ENCODE assay signal across 26 cellular contexts in the genomic region with DNA sequence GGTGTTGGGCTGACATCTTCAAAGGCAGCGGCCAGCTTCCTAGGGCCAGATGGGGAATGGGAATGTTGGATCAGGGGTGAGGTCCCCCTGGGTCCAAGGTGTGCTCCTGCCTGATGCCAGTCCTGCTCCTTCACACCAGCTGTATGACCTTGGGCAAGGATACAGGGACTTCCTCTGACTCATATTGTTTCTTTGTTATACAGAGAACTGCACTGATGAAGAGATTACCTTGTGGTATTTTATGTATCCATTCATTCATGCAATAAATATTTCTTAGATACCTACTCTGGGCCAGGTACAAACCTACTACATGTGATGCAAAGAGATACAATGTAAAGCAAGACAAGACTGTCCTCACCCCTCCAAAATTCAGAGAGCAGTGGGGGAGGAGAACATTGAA. TPM values are rescaled to one million over a fixed set of nuclear protein-coding genes. Genes with fewer than 3 reads are reported as not detected.
DNase-seq lines count a peak whose midpoint lies in the region; ATAC-seq, FAIRE-seq and TF ChIP-seq lines count a peak whose summit lies in the region.
"Had no signal": no experiment of that assay in that cellular context is flagged by ENCODE, and none has a peak within 500 bp of the region (broad histone marks: within the 10 kb centered on the region; RNA-seq: fewer than 3 reads in every experiment).

No MANE protein-coding gene starts in this region.

- no peak overlapping the region for H3K4me3 Mint-ChIP-seq in CD4-positive, alpha-beta memory T cell
- H3K4me3 Mint-ChIP-seq in CD14-positive monocyte, result no peak overlapping the region
- no peak overlapping the region for H3K4me3 Mint-ChIP-seq in activated T-cell treated with anti-CD3 and anti-CD28 coated beads, Interleukin-2, amount 50 U/mL, for 72 hours
- H3K4me3 Mint-ChIP-seq: CD4-positive, alpha-beta T cell; CD8-positive, alpha-beta memory T cell had no signal

- 53% methylated on average over 1 of the region's 1 CpG for WGBS in GM12878 (ENCODE audit: insufficient coverage, insufficient replicate concordance, low lambda C conversion rate, missing lambda C conversion rate)

- BruUV-seq in GM12878 (replicated peaks; lab: Mats Ljungman, UMichigan), result no TSS peak

- H3K27me3 Mint-ChIP-seq in CD4-positive, alpha-beta memory T cell, result peaks cover 5 to 10% of the 10 kb centered on the region in 2 donors
- peaks cover 14 to 24% (median 19%) of the 10 kb centered on the region in 3 donors for H3K27me3 Mint-ChIP-seq in CD14-positive monocyte (ENCODE audit: low read depth in 3 of 3)
- peaks cover 22% of the 10 kb centered on the region for H3K27me3 Mint-ChIP-seq in activated T-cell treated with anti-CD3 and anti-CD28 coated beads, Interleukin-2, amount 50 U/mL, for 72 hours (ENCODE audit: low read depth)

- peak; percentile 33 for DNase-seq in DMS53 (lab: John Stamatoyannopoulos, UW)
- no peak for DNase-seq in DMS53 treated with DMSO at 0.1 percent for 48 hours (lab: John Stamatoyannopoulos, UW; ENCODE audit: unreplicated experiment)
- no peak for DNase-seq in GM12892 (ENCODE audit: insufficient read length)
- DNase-seq in RWPE2 (ENCODE audit: low spot score), result no peak
- DNase-seq in GM12878 (ENCODE audit: low read depth, low spot score), result no peak
- no peak for DNase-seq in CD4-positive, alpha-beta memory T cell
- DNase-seq in CD14-positive monocyte (ENCODE audit: low spot score), result no peak
- DNase-seq in activated T-cell treated with anti-CD3 and anti-CD28 coated beads, Interleukin-2, amount 50 U/mL, for 72 hours, result no peak
- DNase-seq: 8988T; ACHN; BE2C; C1 segment of cervical spinal cord; CD4-positive, alpha-beta T cell; CD8-positive, alpha-beta memory T cell; COR-L47; DMS 273 treated with DMSO at 0.1 percent for 48 hours; DMS79; DND-41; EL; GDM1 had no signal

- H3K27me3 ChIP-seq in RWPE2 (ENCODE audit: insufficient read depth, poor library complexity, severe bottlenecking) (peaks cover 9% of the 10 kb centered on the region), GM12878 (replicated peaks in 1 of 2; ENCODE audit: control insufficient read depth in 2 of 2, insufficient read depth in 2 of 2, low read length in 1 of 2) (peaks cover 5 to 6% of the 10 kb centered on the region in 2 experiments; a peak in 3 of 4 replicates)
- H3K27me3 ChIP-seq in CD4-positive, alpha-beta memory T cell (ENCODE audit: insufficient read depth, low read length), result peaks cover 1% of the 10 kb centered on the region

- H3K36me3 Mint-ChIP-seq in CD4-positive, alpha-beta memory T cell, result no peaks in the 10 kb centered on the region
- no peaks in the 10 kb centered on the region for H3K36me3 Mint-ChIP-seq in CD14-positive monocyte
- no peaks in the 10 kb centered on the region for H3K36me3 Mint-ChIP-seq in activated T-cell treated with anti-CD3 and anti-CD28 coated beads, Interleukin-2, amount 50 U/mL, for 72 hours (ENCODE audit: insufficient read depth in 2 of 2)
- H3K36me3 Mint-ChIP-seq: CD8-positive, alpha-beta memory T cell had no signal

- no peaks in the 10 kb centered on the region for H4K20me1 ChIP-seq in GM12878 (ENCODE audit: control insufficient read depth, insufficient read depth)
- H4K20me1 ChIP-seq: BLaER1 had no signal

- peaks cover 0 to 8% (median under 1%) of the 10 kb centered on the region in 8 donors for H3K9me3 Mint-ChIP-seq in CD4-positive, alpha-beta memory T cell
- H3K9me3 Mint-ChIP-seq in CD14-positive monocyte, result peaks cover 0 to 9% (median 0%) of the 10 kb centered on the region in 7 donors
- H3K9me3 Mint-ChIP-seq in activated T-cell treated with anti-CD3 and anti-CD28 coated beads, Interleukin-2, amount 50 U/mL, for 72 hours, result peaks cover 0 to 3% of the 10 kb centered on the region in 2 donors
- H3K9me3 Mint-ChIP-seq: CD4-positive, alpha-beta T cell had no signal

- ATAC-seq in RWPE2 (ENCODE audit: low read depth), result peak; percentile 46; the same call in 2 of the 3 replicates
- ATAC-seq in GM12878, result peak; percentile 61
- ATAC-seq in activated T-cell treated with anti-CD3 and anti-CD28 coated beads, Interleukin-2, amount 50 U/mL, for 72 hours (replicated peaks in 1 of 2), result no peak

- TF ChIP-seq RAD21 in GM12878 (IDR thresholded peaks at IDR 0.05; ENCODE audit: insufficient read depth, low read depth, low read length), result no peak

- FAIRE-seq in GM12892 (lab: Jason Lieb, UNC) (peak; percentile 63), GM12878 (lab: Jason Lieb, UNC) (no peak)
- FAIRE-seq: A204.1, GM12891, GM18507 had no signal

- in situ Hi-C loops in GM12878 (cut with MboI), result no loop called here

- H3K4me3 ChIP-seq in RWPE2 (ENCODE audit: severe bottlenecking) (no peak overlapping the region), GM12878 (no peak overlapping the region)
- no peak overlapping the region for H3K4me3 ChIP-seq in CD4-positive, alpha-beta memory T cell (ENCODE audit: low read length in 2 of 2)
- H3K4me3 ChIP-seq: BLaER1 had no signal

- H3K4me2 ChIP-seq in GM12878 (ENCODE audit: control insufficient read depth, insufficient read depth), result no peak overlapping the region
- H3K4me2 ChIP-seq: BLaER1 had no signal

- intact Hi-C loops in GM12878 (cut with micrococcal nuclease; ENCODE audit: unreplicated experiment) (no loop called here), CD14-positive monocyte (cut with micrococcal nuclease) (no loop called here)
- intact Hi-C loops in CD4-positive, alpha-beta memory T cell (cut with micrococcal nuclease), result no loop called here

- no peaks in the 10 kb centered on the region for H3K4me1 Mint-ChIP-seq in CD4-positive, alpha-beta memory T cell
- no peaks in the 10 kb centered on the region for H3K4me1 Mint-ChIP-seq in CD14-positive monocyte
- H3K4me1 Mint-ChIP-seq in activated T-cell treated with anti-CD3 and anti-CD28 coated beads, Interleukin-2, amount 50 U/mL, for 72 hours (ENCODE audit: low read depth), result no peaks in the 10 kb centered on the region
- H3K4me1 Mint-ChIP-seq: CD8-positive, alpha-beta memory T cell had no signal

- RAD21 ChIA-PET in GM12878 (lab: Charles Lee; ENCODE audit: unreplicated experiment), result no interaction called here

- H2AFZ ChIP-seq in GM12878 (ENCODE audit: control insufficient read depth, low read depth, low read length), result no peak overlapping the region

- no peak overlapping the region for H3K27ac ChIP-seq in RWPE2 (ENCODE audit: poor library complexity, severe bottlenecking)
- no peak overlapping the region for H3K27ac ChIP-seq in GM12878 (ENCODE audit: control insufficient read depth, insufficient read depth)
- H3K27ac ChIP-seq in CD4-positive, alpha-beta memory T cell (ENCODE audit: low read depth, low read length), result no peak overlapping the region
- H3K27ac ChIP-seq: BLaER1 had no signal

- no peaks in the 10 kb centered on the region for H3K36me3 ChIP-seq in RWPE2 (ENCODE audit: low read depth)
- no peaks in the 10 kb centered on the region for H3K36me3 ChIP-seq in GM12878 (ENCODE audit: control insufficient read depth in 2 of 2, insufficient read depth in 2 of 2, low read length in 1 of 2)
- no peaks in the 10 kb centered on the region for H3K36me3 ChIP-seq in CD4-positive, alpha-beta memory T cell (ENCODE audit: insufficient read depth, low read length)
- H3K36me3 ChIP-seq: BE2C, BLaER1 had no signal

- H3K27ac Mint-ChIP-seq in CD4-positive, alpha-beta memory T cell, result no peak overlapping the region
- peak overlapping the region in 1 of 7 donors; percentile 3 for H3K27ac Mint-ChIP-seq in CD14-positive monocyte
- H3K27ac Mint-ChIP-seq in activated T-cell treated with anti-CD3 and anti-CD28 coated beads, Interleukin-2, amount 50 U/mL, for 72 hours, result no peak overlapping the region
- H3K27ac Mint-ChIP-seq: CD4-positive, alpha-beta T cell; CD8-positive, alpha-beta memory T cell had no signal

- POLR2A ChIA-PET in GM12878 (lab: Charles Lee), result no interaction called here
- POLR2A ChIA-PET in CD4-positive, alpha-beta memory T cell (lab: Charles Lee; ENCODE audit: partially characterized antibody), result no interaction called here

- TF ChIP-seq POLR2A in GM12892 (IDR thresholded peaks at IDR 0.05; ENCODE audit: low read depth, low read length) (no peak), GM12878 (IDR thresholded peaks at IDR 0.05; ENCODE audit: low read depth, low read length) (no peak)

- SMC1A ChIA-PET in GM12878 (lab: Charles Lee; ENCODE audit: uncharacterized antibody, unreplicated experiment), result no interaction called here

- no peak overlapping the region for H3K9ac ChIP-seq in GM12878 (ENCODE audit: control insufficient read depth, insufficient read depth, low read length)
- H3K9ac ChIP-seq: BLaER1 had no signal

- H3K79me2 ChIP-seq in GM12878 (ENCODE audit: control insufficient read depth, insufficient read depth, low read length), result no peaks in the 10 kb centered on the region

- TF ChIP-seq CTCF in RWPE2 (IDR thresholded peaks at IDR 0.05; ENCODE audit: poor library complexity, severe bottlenecking), result no peak
- TF ChIP-seq CTCF in GM12878 (IDR thresholded peaks at IDR 0.05 in 2 of 3, conservative IDR thresholded peaks at IDR 0.05 in 1 of 3; ENCODE audit: control insufficient read depth in 2 of 3, extremely low read depth in 1 of 3, insufficient read depth in 1 of 3, low read depth in 3 of 3, low read length in 3 of 3), result no peak
- TF ChIP-seq CTCF in CD14-positive monocyte (IDR thresholded peaks at IDR 0.05), result no peak

- no peaks in the 10 kb centered on the region for H3K4me1 ChIP-seq in RWPE2 (ENCODE audit: insufficient read depth, poor library complexity, severe bottlenecking)
- H3K4me1 ChIP-seq in GM12878 (ENCODE audit: control insufficient read depth, insufficient read depth, low read length), result no peaks in the 10 kb centered on the region
- H3K4me1 ChIP-seq in CD4-positive, alpha-beta memory T cell (ENCODE audit: insufficient read depth, low read length), result no peaks in the 10 kb centered on the region
- H3K4me1 ChIP-seq: BE2C, BLaER1 had no signal

- no peak for TF ChIP-seq EP300 in GM12878 (IDR thresholded peaks at IDR 0.05; ENCODE audit: borderline replicate concordance in 1 of 2, control insufficient read depth in 1 of 2, low read depth in 2 of 2, low read length in 2 of 2)

- H3K9me3 ChIP-seq in RWPE2 (ENCODE audit: severe bottlenecking), result no peaks in the 10 kb centered on the region
- no peaks in the 10 kb centered on the region for H3K9me3 ChIP-seq in GM12878 (replicated peaks; ENCODE audit: control insufficient read depth, insufficient read depth, low read length)
- no peaks in the 10 kb centered on the region for H3K9me3 ChIP-seq in CD4-positive, alpha-beta memory T cell (ENCODE audit: control insufficient read depth in 1 of 2, low read length in 2 of 2)
- H3K9me3 ChIP-seq: BE2C, BLaER1 had no signal

- CTCF ChIA-PET in GM12878 (lab: Yijun Ruan, JAX), result no interaction called here
- CTCF ChIA-PET in CD4-positive, alpha-beta memory T cell (lab: Charles Lee; ENCODE audit: partially characterized antibody), result no interaction called here

RNA-seq across cellular contexts. Expression of a gene that starts 3.9 kb away (rescaled TPM):
- not detected for polyA plus RNA-seq in GM12892 (2012; ENCODE audit: missing spikeins)
- not detected in 2 replicates for total RNA-seq in GM12878 (2013; cell fraction: nucleolus; rRNA removed)
- total RNA-seq in GM12878 (2014; rRNA removed), result not detected in 2 replicates
- total RNA-seq in GM12878 (2014; rRNA removed; fragmentation: Illumina TruSeq; extraction: Trizol), result not detected in 2 replicates
- not detected in 2 replicates for total RNA-seq in GM12878 (2021)
- not detected for polyA plus RNA-seq in GM12878 (2011; ENCODE audit: low read depth)
- 0.81 and 0.84 TPM in 2 replicates for polyA plus RNA-seq in GM12878 (2011; rRNA removed)
- polyA plus RNA-seq in GM12878 (2011; cell fraction: cytosol; rRNA removed), result 0.69 and 3.2 TPM in 2 replicates
- 1.8 and 2.5 TPM in 2 replicates for polyA plus RNA-seq in GM12878 (2011; cell fraction: nucleus; rRNA removed)
- polyA plus RNA-seq in GM12878 (2012), result not detected in 2 replicates
- polyA plus RNA-seq in GM12878 (2014; fragmentation: Illumina TruSeq; extraction: Trizol), result not detected in 2 replicates
- not detected for polyA plus RNA-seq in GM12878 (2014; fragmentation: Nextera tagmentation; extraction: Ambion mirVana)
- not detected in 2 replicates for polyA plus RNA-seq in GM12878 (2014; rRNA removed)
- not detected for polyA plus RNA-seq in GM12878 (2016; fragmentation: Nextera tagmentation; extraction: Ambion mirVana)
- polyA minus RNA-seq in GM12878 (2011; rRNA and poly(A)+ RNA removed), result 0.36 and 3.7 TPM in 2 replicates
- polyA minus RNA-seq in GM12878 (2011; cell fraction: cytosol; rRNA and poly(A)+ RNA removed), result not detected in 2 replicates
- polyA minus RNA-seq in GM12878 (2011; cell fraction: nucleus; rRNA and poly(A)+ RNA removed), result 1.5 and 6.4 TPM in 2 replicates
- total RNA-seq in CD4-positive, alpha-beta memory T cell, result not detected
- polyA plus RNA-seq in CD4-positive, alpha-beta memory T cell, result not detected
- not detected for polyA plus RNA-seq in CD14-positive monocyte
- total RNA-seq in activated T-cell treated with anti-CD3 and anti-CD28 coated beads, Interleukin-2, amount 50 U/mL, for 72 hours, result not detected
- total RNA-seq: CD4-positive, alpha-beta T cell; CD8-positive, alpha-beta memory T cell; Daoy; G401 had no signal
- polyA plus RNA-seq: CD8-positive, alpha-beta memory T cell had no signal

Comparison
In these comparisons a context has a peak if more than half of its experiments do, and no peak if none do; other contexts are left out.
1. ATAC-seq: peak in RWPE2 (single experiment) and GM12878 (single experiment); none in activated T-cell treated with anti-CD3 and anti-CD28 coated beads, Interleukin-2, amount 50 U/mL, for 72 hours (0 of 2).